23 cellular contexts compared by ENCODE assay signal in the genomic region with DNA sequence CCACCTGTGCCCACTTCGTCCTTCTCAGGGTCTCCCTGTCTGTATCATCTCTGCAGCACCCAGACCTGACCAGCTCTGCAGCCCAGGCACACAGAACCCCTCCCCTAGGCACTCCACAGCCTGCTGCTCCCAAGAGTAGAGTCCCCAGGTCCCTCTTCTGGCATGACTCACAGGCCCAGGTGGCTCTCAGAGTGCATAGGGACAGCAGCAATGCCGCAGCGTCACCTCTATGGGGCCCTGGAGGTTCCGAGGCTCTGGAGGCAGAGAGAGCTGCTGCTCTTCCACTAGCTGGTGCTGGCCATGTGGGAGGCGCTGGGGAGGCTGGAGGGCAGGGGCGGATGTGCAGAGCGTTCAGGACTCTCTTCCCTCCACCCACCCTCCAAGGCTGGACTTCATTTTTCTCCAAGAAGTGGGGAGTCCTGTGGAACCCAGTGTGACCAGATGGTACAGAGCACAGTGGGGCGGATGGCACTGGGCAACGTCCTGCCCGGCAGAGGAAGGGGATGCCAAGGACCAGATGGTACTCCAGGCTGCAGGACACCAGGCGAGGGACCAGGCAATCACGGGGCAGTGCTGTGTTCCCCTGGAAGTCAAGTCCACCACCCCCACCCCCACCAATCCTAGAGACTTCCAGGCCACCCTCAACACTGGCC.
"Had no signal": no experiment of that assay in that cellular context is flagged by ENCODE, and none has a peak within 500 bp of the region (broad histone marks: within the 10 kb centered on the region; RNA-seq: fewer than 3 reads in every experiment).

No MANE protein-coding gene starts in this region.

- H3K27ac ChIP-seq: body of pancreas, colonic mucosa, esophagus muscularis mucosa, pancreas, tibial artery had no signal

- H3K4me1 Mint-ChIP-seq: activated naive CD8-positive, alpha-beta T cell treated with anti-CD3 and anti-CD28 coated beads, Interleukin-2, amount 50 U/mL, for 24 hours had no signal

- H3K27me3 Mint-ChIP-seq: activated naive CD8-positive, alpha-beta T cell treated with anti-CD3 and anti-CD28 coated beads, Interleukin-2, amount 50 U/mL, for 24 hours had no signal

- H3K4me3 Mint-ChIP-seq: activated CD4-positive, alpha-beta memory T cell treated with anti-CD3 and anti-CD28 coated beads for 36 hours; activated naive CD8-positive, alpha-beta T cell treated with anti-CD3 and anti-CD28 coated beads, Interleukin-2, amount 50 U/mL, for 24 hours; activated T-cell treated with anti-CD3 and anti-CD28 coated beads, Interleukin-2, amount 50 U/mL, for 72 hours; effector memory CD8-positive, alpha-beta T cell; natural killer cell treated with Interleukin-12 subunit alpha and Interleukin-12 subunit beta and Interleukin-15 and Interleukin-18, amount 100 ng/mL, for 72 hours; T-helper 1 cell treated with Interleukin-12 subunit alpha and Interleukin-12 subunit beta and Interleukin-4 antibody, amounts not matched to agents 30 μg/mL and 1 μg/mL, for 36 hours had no signal

- H3K36me3 Mint-ChIP-seq: activated CD4-positive, alpha-beta memory T cell treated with anti-CD3 and anti-CD28 coated beads for 36 hours; natural killer cell treated with Interleukin-12 subunit alpha and Interleukin-12 subunit beta and Interleukin-15 and Interleukin-18, amount 100 ng/mL, for 72 hours had no signal

- H3K27ac Mint-ChIP-seq: activated CD4-positive, alpha-beta memory T cell treated with anti-CD3 and anti-CD28 coated beads for 36 hours; activated naive CD8-positive, alpha-beta T cell treated with anti-CD3 and anti-CD28 coated beads, Interleukin-2, amount 50 U/mL, for 24 hours; activated T-cell treated with anti-CD3 and anti-CD28 coated beads, Interleukin-2, amount 50 U/mL, for 72 hours; effector memory CD8-positive, alpha-beta T cell; natural killer cell treated with Interleukin-12 subunit alpha and Interleukin-12 subunit beta and Interleukin-15 and Interleukin-18, amount 100 ng/mL, for 72 hours; T-helper 1 cell treated with Interleukin-12 subunit alpha and Interleukin-12 subunit beta and Interleukin-4 antibody, amounts not matched to agents 30 μg/mL and 1 μg/mL, for 36 hours had no signal

- DNase-seq: activated CD4-positive, alpha-beta memory T cell treated with anti-CD3 and anti-CD28 coated beads for 36 hours; activated CD4-positive, alpha-beta T cell treated with anti-CD3 and anti-CD28 coated beads for 48 hours; activated CD4-positive, CD25-positive, alpha-beta regulatory T cell; activated effector memory CD4-positive, alpha-beta T cell treated with anti-CD3 and anti-CD28 coated beads, Interleukin-2, amount 50 U/mL, for 16 hours; activated naive CD4-positive, alpha-beta T cell treated with anti-CD3 and anti-CD28 coated beads, Interleukin-2, amount 50 U/mL, for 16 hours; activated naive CD8-positive, alpha-beta T cell treated with anti-CD3 and anti-CD28 coated beads, Interleukin-2, amount 50 U/mL, for 24 hours; activated T-cell treated with anti-CD3 and anti-CD28 coated beads, Interleukin-2, amount 50 U/mL, for 72 hours; anterior cingulate cortex; body of pancreas; colonic mucosa; effector memory CD8-positive, alpha-beta T cell; head of caudate nucleus; hypothalamus; stimulated activated CD4-positive, alpha-beta T cell treated with anti-CD3 and anti-CD28 coated beads, Interleukin-4, amount 100 ng/mL, for 4 hours; stimulated activated naive CD8-positive, alpha-beta T cell treated with anti-CD3 and anti-CD28 coated beads, Interleukin-15, Interleukin-2, amounts not matched to agents 100 U/mL and 50 U/mL, for 24 hours; T1000; tibial artery had no signal

- H3K4me3 ChIP-seq: body of pancreas, colonic mucosa, dorsolateral prefrontal cortex, esophagus muscularis mucosa, pancreas, tibial artery had no signal

- ATAC-seq: activated naive CD8-positive, alpha-beta T cell treated with anti-CD3 and anti-CD28 coated beads, Interleukin-2, amount 50 U/mL, for 24 hours; activated T-cell treated with anti-CD3 and anti-CD28 coated beads, Interleukin-2, amount 50 U/mL, for 72 hours; body of pancreas; effector memory CD8-positive, alpha-beta T cell; natural killer cell treated with Interleukin-12 subunit alpha and Interleukin-12 subunit beta and Interleukin-15 and Interleukin-18, amount 100 ng/mL, for 72 hours; pancreas; right cardiac atrium; stimulated activated naive CD8-positive, alpha-beta T cell treated with anti-CD3 and anti-CD28 coated beads, Interleukin-15, Interleukin-2, amounts not matched to agents 100 U/mL and 50 U/mL, for 24 hours had no signal

- H3K9me3 ChIP-seq: body of pancreas, colonic mucosa, esophagus muscularis mucosa, pancreas, tibial artery had no signal

- H3K36me3 ChIP-seq: colonic mucosa, esophagus muscularis mucosa, pancreas, tibial artery had no signal

- H3K4me1 ChIP-seq: body of pancreas, colonic mucosa, esophagus muscularis mucosa, pancreas, tibial artery had no signal

- H3K27me3 ChIP-seq: colonic mucosa, dorsolateral prefrontal cortex, pancreas had no signal

- H3K9me3 Mint-ChIP-seq: activated CD4-positive, alpha-beta memory T cell treated with anti-CD3 and anti-CD28 coated beads for 36 hours; activated naive CD8-positive, alpha-beta T cell treated with anti-CD3 and anti-CD28 coated beads, Interleukin-2, amount 50 U/mL, for 24 hours; activated T-cell treated with anti-CD3 and anti-CD28 coated beads, Interleukin-2, amount 50 U/mL, for 72 hours; effector memory CD8-positive, alpha-beta T cell; natural killer cell treated with Interleukin-12 subunit alpha and Interleukin-12 subunit beta and Interleukin-15 and Interleukin-18, amount 100 ng/mL, for 72 hours; T-helper 1 cell treated with Interleukin-12 subunit alpha and Interleukin-12 subunit beta and Interleukin-4 antibody, amounts not matched to agents 30 μg/mL and 1 μg/mL, for 36 hours had no signal
